ENCODE assay signal across 20 cellular contexts in genomic region chr20:45392733-45393132, GRCh38. TPM values are rescaled to one million over a fixed set of nuclear protein-coding genes. Genes with fewer than 3 reads are reported as not detected.
DNase-seq lines count a peak whose midpoint lies in the region; ATAC-seq and TF ChIP-seq lines count a peak whose summit lies in the region.
"Had no signal": no experiment of that assay in that cellular context is flagged by ENCODE, and none has a peak within 500 bp of the region (broad histone marks: within the 10 kb centered on the region; RNA-seq: fewer than 3 reads in every experiment).

No MANE protein-coding gene starts in this region.

- H4K20me1 ChIP-seq in MM.1S (ENCODE audit: insufficient read depth, low read length) = no peaks in the 10 kb centered on the region

- H3F3A ChIP-seq in MM.1S (ENCODE audit: insufficient read depth, low read length) = no peaks in the 10 kb centered on the region

- no peak overlapping the region for H3K4me2 ChIP-seq in MM.1S (ENCODE audit: low read depth, low read length)

- H3K27me3 Mint-ChIP-seq in HFFc6 (ENCODE audit: insufficient read depth) = no peaks in the 10 kb centered on the region; the same call in 1 of the 2 replicates
- H3K27me3 Mint-ChIP-seq: activated CD4-positive, alpha-beta T cell treated with anti-CD3 and anti-CD28 coated beads for 36 hours; CD4-positive, alpha-beta T cell; stimulated activated memory B cell treated with anti-CD40 and anti-IgM and Interleukin-4, amounts not matched to agents 10 μg/mL and 1 μg/mL and 100 μg/mL, for 72 hours had no signal

- H3K27ac ChIP-seq in brain microvascular endothelial cell (no peak overlapping the region), MM.1S (ENCODE audit: low read length) (no peak overlapping the region)
- H3K27ac ChIP-seq: esophagus squamous epithelium, sigmoid colon had no signal

- H3K4me3 ChIP-seq in brain microvascular endothelial cell (ENCODE audit: low read depth, low read length) (no peak overlapping the region), MM.1S (ENCODE audit: low read length) (no peak overlapping the region)
- H3K4me3 ChIP-seq: esophagus squamous epithelium, sigmoid colon had no signal

- H3K36me3 Mint-ChIP-seq in HFFc6 (ENCODE audit: low read depth) = no peaks in the 10 kb centered on the region; the same call in 1 of the 2 replicates

- H3K4me3 Mint-ChIP-seq in HFFc6 = no peak overlapping the region
- H3K4me3 Mint-ChIP-seq: activated CD4-positive, alpha-beta T cell treated with anti-CD3 and anti-CD28 coated beads for 36 hours; CD4-positive, alpha-beta T cell; stimulated activated memory B cell treated with anti-CD40 and anti-IgM and Interleukin-4, amounts not matched to agents 10 μg/mL and 1 μg/mL and 100 μg/mL, for 72 hours had no signal

- DNase-seq in COR-L47 (lab: John Stamatoyannopoulos, UW) (peak; percentile 16), HFFc6 (peak; percentile 18), brain microvascular endothelial cell (no peak), midbrain (lab: John Stamatoyannopoulos, UW) (peak; percentile 53), MM.1S (no peak), KBM-7 (no peak)
- DNase-seq: activated CD4-positive, alpha-beta T cell treated with anti-CD3 and anti-CD28 coated beads for 36 hours; activated T-cell treated with anti-CD3 and anti-CD28 coated beads for 4 hours; CD4-positive, alpha-beta T cell; esophagus squamous epithelium; GF-D8; GOT3; NCI-H2029 treated with DMSO at 0.1 percent for 48 hours; sigmoid colon had no signal

- H2AFZ ChIP-seq in MM.1S (ENCODE audit: low read length) = no peak overlapping the region

- no peak overlapping the region for H3K9ac ChIP-seq in MM.1S (ENCODE audit: low read length)

- H3K27me3 ChIP-seq in brain microvascular endothelial cell (replicated peaks) = no peaks in the 10 kb centered on the region
- H3K27me3 ChIP-seq in MM.1S (replicated peaks; ENCODE audit: insufficient read depth, low read length) = no peaks in the 10 kb centered on the region
- H3K27me3 ChIP-seq: esophagus squamous epithelium, sigmoid colon had no signal

- H3K9me3 Mint-ChIP-seq in HFFc6 = no peaks in the 10 kb centered on the region
- H3K9me3 Mint-ChIP-seq: CD4-positive, alpha-beta T cell had no signal

- no peak for ATAC-seq in GM21529 (IDR thresholded peaks at IDR 0.05; ENCODE audit: unreplicated experiment)
- ATAC-seq: activated CD4-positive, alpha-beta T cell treated with anti-CD3 and anti-CD28 coated beads for 36 hours; stimulated activated memory B cell treated with anti-CD40 and anti-IgM and Interleukin-4, amounts not matched to agents 10 μg/mL and 1 μg/mL and 100 μg/mL, for 72 hours had no signal

- H3K79me2 ChIP-seq in MM.1S (ENCODE audit: low read length) = no peaks in the 10 kb centered on the region

- H3K9me2 ChIP-seq in MM.1S (replicated peaks; ENCODE audit: insufficient read depth, low read length) = no peaks in the 10 kb centered on the region

- TF ChIP-seq CTCF in HFFc6 (IDR thresholded peaks at IDR 0.05) (peak; percentile 31; the same call in 1 of the 2 replicates), brain microvascular endothelial cell (IDR thresholded peaks at IDR 0.05; ENCODE audit: low read depth, low read length, missing control alignments) (peak; percentile 16), MM.1S (IDR thresholded peaks at IDR 0.05; ENCODE audit: low read length) (no peak)

- no peaks in the 10 kb centered on the region for H3K4me1 Mint-ChIP-seq in HFFc6 (ENCODE audit: low read depth)
- H3K4me1 Mint-ChIP-seq: stimulated activated memory B cell treated with anti-CD40 and anti-IgM and Interleukin-4, amounts not matched to agents 10 μg/mL and 1 μg/mL and 100 μg/mL, for 72 hours had no signal

- in situ Hi-C loops in brain microvascular endothelial cell (cut with HindIII; ENCODE audit: low pct_ligation_motif_present, low sequenced_read_pairs) (no loop called here), KBM-7 (cut with MboI; ENCODE audit: low pct_unique_long_range_greater_than_20kb, low sequenced_read_pairs) (no loop called here)

- H3K9me3 ChIP-seq in MM.1S (replicated peaks; ENCODE audit: insufficient read depth, low read length) = no peaks in the 10 kb centered on the region
- H3K9me3 ChIP-seq: esophagus squamous epithelium, sigmoid colon had no signal

- no peak overlapping the region for H3K27ac Mint-ChIP-seq in HFFc6
- H3K27ac Mint-ChIP-seq: activated CD4-positive, alpha-beta T cell treated with anti-CD3 and anti-CD28 coated beads for 36 hours; CD4-positive, alpha-beta T cell; stimulated activated memory B cell treated with anti-CD40 and anti-IgM and Interleukin-4, amounts not matched to agents 10 μg/mL and 1 μg/mL and 100 μg/mL, for 72 hours had no signal

- H3K4me1 ChIP-seq in MM.1S (ENCODE audit: low read length) = 0 out of 2 replicates have a peak, but pooled peaks cover 7% of the 10 kb centered on the region
- H3K4me1 ChIP-seq: esophagus squamous epithelium, sigmoid colon had no signal

- H3K36me3 ChIP-seq in brain microvascular endothelial cell (replicated peaks) (no peaks in the 10 kb centered on the region), MM.1S (replicated peaks; ENCODE audit: insufficient read depth, low read length) (no peaks in the 10 kb centered on the region)
- H3K36me3 ChIP-seq: sigmoid colon had no signal

RNA-seq across cellular contexts. Expression of gene TP53TG5, which starts 14.6 kb away (rescaled TPM):
- not detected for total RNA-seq in HFFc6 (2021; fragmentation: NEBNext Ultra II Directional; extraction: Animal tissue kit (Norgen Biotek cat#: 25700))
- total RNA-seq: cerebellum; esophagus squamous epithelium; LHCN-M2; lung microvascular endothelial cell; T-helper 1 cell treated with Interleukin-12 subunit alpha and Interleukin-12 subunit beta and Interleukin-4 antibody, amounts not matched to agents 30 ng/mL and 1 ng/mL, for 36 hours had no signal

RNA-seq across cellular contexts. Expression of gene DBNDD2, which starts 15.4 kb away (rescaled TPM):
- 10 to 100 TPM; 15.2 to 19.5 (median 19.0) TPM for total RNA-seq in HFFc6 (2021; fragmentation: NEBNext Ultra II Directional; extraction: Animal tissue kit (Norgen Biotek cat#: 25700))

RNA-seq across cellular contexts. Expression of gene PIGT, which starts 23.2 kb away (rescaled TPM):
- 10 to 100 TPM; 76.7 to 94.0 (median 81.8) TPM for total RNA-seq in HFFc6 (2021; fragmentation: NEBNext Ultra II Directional; extraction: Animal tissue kit (Norgen Biotek cat#: 25700))

RNA-seq across cellular contexts. Expression of gene SYS1, which starts 29.8 kb away (rescaled TPM):
- total RNA-seq in HFFc6 (2021; fragmentation: NEBNext Ultra II Directional; extraction: Animal tissue kit (Norgen Biotek cat#: 25700)) = 10 to 100 TPM; 22.9 to 34.1 (median 27.6) TPM

RNA-seq across cellular contexts. Expression of gene SDC4, which starts 44.5 kb away (rescaled TPM):
- 100 to 1,000 TPM; 122 to 146 (median 135) TPM for total RNA-seq in HFFc6 (2021; fragmentation: NEBNext Ultra II Directional; extraction: Animal tissue kit (Norgen Biotek cat#: 25700))

Comparison
In these comparisons a context has a peak if more than half of its experiments do, and no peak if none do; other contexts are left out.
1. DNase-seq: peak in COR-L47 (single experiment), HFFc6 (single experiment) and midbrain (single experiment); none in brain microvascular endothelial cell (single experiment), MM.1S (single experiment) and KBM-7 (single experiment).